18 cellular contexts compared by ENCODE assay signal in the genomic region with DNA sequence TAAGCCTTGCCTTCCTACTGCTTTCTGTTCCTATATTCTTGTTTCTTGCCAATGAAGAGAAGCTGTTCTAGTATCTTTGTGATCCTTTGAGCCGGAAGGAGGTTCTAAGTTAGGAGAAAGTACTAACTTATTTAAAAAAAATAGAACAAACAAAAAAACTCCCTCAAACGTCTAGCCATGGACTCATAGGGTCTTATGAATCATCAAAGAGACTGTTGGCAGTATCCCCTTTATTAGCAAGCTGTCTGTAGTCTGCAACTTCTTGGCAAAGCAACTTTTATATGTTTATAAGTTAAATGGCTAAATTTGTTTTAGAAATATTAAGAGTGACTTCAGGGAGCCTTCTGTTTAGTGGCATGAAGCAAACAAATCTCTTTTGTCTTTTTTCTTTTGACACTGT.
DNase-seq lines count a peak whose midpoint lies in the region; ATAC-seq, FAIRE-seq and TF ChIP-seq lines count a peak whose summit lies in the region.
"Had no signal": no experiment of that assay in that cellular context is flagged by ENCODE, and none has a peak within 500 bp of the region (broad histone marks: within the 10 kb centered on the region; RNA-seq: fewer than 3 reads in every experiment).

No MANE protein-coding gene starts in this region.

- H3K36me3 ChIP-seq in left lung: no peaks in the 10 kb centered on the region
- H3K36me3 ChIP-seq: neutrophil had no signal

- intact Hi-C loops in left lung (cut with DNase I): no loop called here

- FAIRE-seq in GM19239 (lab: Jason Lieb, UNC): peak; percentile 33
- FAIRE-seq: islet of Langerhans, small intestine had no signal

- no peaks in the 10 kb centered on the region for H3K4me1 ChIP-seq in left lung
- H3K4me1 ChIP-seq: BLaER1 treated with 17β-estradiol and CSF1 and Interleukin-3, amounts not matched to agents 10 nM and 100 nM had no signal

- H3K27me3 ChIP-seq in left lung: no peaks in the 10 kb centered on the region
- H3K27me3 ChIP-seq: BLaER1 treated with 17β-estradiol and CSF1 and Interleukin-3, amounts not matched to agents 10 nM and 100 nM; neutrophil had no signal

- peak overlapping the region; percentile 39 for H3K27ac Mint-ChIP-seq in activated naive CD8-positive, alpha-beta T cell treated with anti-CD3 and anti-CD28 coated beads, Interleukin-2, amount 50 U/mL, for 24 hours
- H3K27ac Mint-ChIP-seq: H9; T-helper 1 cell treated with Interleukin-12 subunit alpha and Interleukin-12 subunit beta and Interleukin-4 antibody, amounts not matched to agents 30 μg/mL and 1 μg/mL, for 36 hours had no signal

- no peak overlapping the region for H3K27ac ChIP-seq in left lung
- H3K27ac ChIP-seq: BLaER1 treated with 17β-estradiol and CSF1 and Interleukin-3, amounts not matched to agents 10 nM and 100 nM; neutrophil; RWPE1 had no signal

- peaks cover 32% of the 10 kb centered on the region for H3K36me3 Mint-ChIP-seq in activated naive CD8-positive, alpha-beta T cell treated with anti-CD3 and anti-CD28 coated beads, Interleukin-2, amount 50 U/mL, for 24 hours (ENCODE audit: low read depth)

- peaks cover 13% of the 10 kb centered on the region for H3K4me1 Mint-ChIP-seq in activated naive CD8-positive, alpha-beta T cell treated with anti-CD3 and anti-CD28 coated beads, Interleukin-2, amount 50 U/mL, for 24 hours

- no peak for ATAC-seq in activated naive CD8-positive, alpha-beta T cell treated with anti-CD3 and anti-CD28 coated beads, Interleukin-2, amount 50 U/mL, for 24 hours
- ATAC-seq in left lung: peak; percentile 55
- ATAC-seq in HG02798 (IDR thresholded peaks at IDR 0.05; ENCODE audit: poor library complexity, unreplicated experiment): no peak

- H3K4me3 ChIP-seq in left lung: no peak overlapping the region
- H3K4me3 ChIP-seq: BLaER1 treated with 17β-estradiol and CSF1 and Interleukin-3, amounts not matched to agents 10 nM and 100 nM had no signal

- H3K4me3 Mint-ChIP-seq in activated naive CD8-positive, alpha-beta T cell treated with anti-CD3 and anti-CD28 coated beads, Interleukin-2, amount 50 U/mL, for 24 hours: no peak overlapping the region
- H3K4me3 Mint-ChIP-seq: H9; T-helper 1 cell treated with Interleukin-12 subunit alpha and Interleukin-12 subunit beta and Interleukin-4 antibody, amounts not matched to agents 30 μg/mL and 1 μg/mL, for 36 hours had no signal

- no peaks in the 10 kb centered on the region for H3K27me3 Mint-ChIP-seq in activated naive CD8-positive, alpha-beta T cell treated with anti-CD3 and anti-CD28 coated beads, Interleukin-2, amount 50 U/mL, for 24 hours

- DNase-seq in AG08396 (ENCODE audit: low spot score) (peak; percentile 28), GM19239 (ENCODE audit: insufficient read length, low spot score) (no peak), left lung (no peak), COR-L47 (lab: John Stamatoyannopoulos, UW) (no peak), RKO (ENCODE audit: low spot score) (no peak), NCI-H1417 (lab: John Stamatoyannopoulos, UW) (no peak)
- no peak for DNase-seq in activated naive CD8-positive, alpha-beta T cell treated with anti-CD3 and anti-CD28 coated beads, Interleukin-2, amount 50 U/mL, for 24 hours
- DNase-seq: activated effector memory CD4-positive, alpha-beta T cell treated with anti-CD3 and anti-CD28 coated beads, Interleukin-2, amount 50 U/mL, for 16 hours; cerebellar nuclear complex; H9; NCI-H1930; small intestine had no signal

- H3K9me3 Mint-ChIP-seq in activated naive CD8-positive, alpha-beta T cell treated with anti-CD3 and anti-CD28 coated beads, Interleukin-2, amount 50 U/mL, for 24 hours: peaks cover 11% of the 10 kb centered on the region

- TF ChIP-seq CTCF in left lung (IDR thresholded peaks at IDR 0.05): no peak

- peaks cover 0 to 16% of the 10 kb centered on the region in 2 donors for H3K9me3 ChIP-seq in left lung
- H3K9me3 ChIP-seq: neutrophil had no signal
